In the genomic region with DNA sequence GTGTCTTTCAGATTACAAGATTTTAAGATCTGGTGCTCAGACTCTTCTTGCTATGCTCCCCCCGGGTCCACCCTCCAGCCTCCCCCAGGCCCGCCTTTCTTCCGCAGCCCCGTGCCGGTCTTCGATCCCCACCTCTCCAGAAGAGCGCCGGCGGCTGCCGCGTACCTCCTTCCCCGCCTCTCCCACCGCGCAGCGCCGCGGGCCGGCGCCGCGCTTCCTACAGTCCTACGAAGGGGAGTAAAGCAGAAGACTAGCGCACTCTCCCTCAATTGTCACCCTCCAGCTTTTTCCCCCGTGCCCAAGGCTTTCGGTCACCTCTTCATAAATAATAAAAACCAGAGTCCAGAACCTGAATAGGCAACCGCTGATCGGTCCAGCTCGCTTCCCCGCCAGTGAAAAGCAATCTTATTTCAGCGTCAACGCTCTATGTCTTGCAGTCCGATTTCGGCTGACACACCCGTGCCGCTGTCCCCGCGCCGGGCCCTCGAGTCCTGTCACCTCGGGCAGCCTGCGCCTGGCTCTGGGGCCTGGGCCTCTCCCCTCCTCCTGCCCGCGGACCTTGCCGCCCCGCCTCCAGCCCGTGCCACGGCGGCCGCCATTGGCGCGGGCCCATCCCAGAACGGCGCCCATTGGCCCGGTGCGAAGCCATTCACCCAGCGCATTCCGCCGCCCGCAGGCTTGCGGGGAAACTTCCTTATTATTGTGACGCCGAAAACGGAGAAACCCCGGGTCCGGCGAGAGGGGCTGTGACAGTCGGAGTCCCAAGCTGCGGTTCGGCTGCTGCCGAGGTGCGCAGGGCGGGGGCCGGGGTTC, we compare ENCODE assay signal across 8 cellular contexts. TPM values are rescaled to one million over a fixed set of nuclear protein-coding genes. Genes with fewer than 3 reads are reported as not detected.
DNase-seq lines count a peak whose midpoint lies in the region; ATAC-seq and TF ChIP-seq lines count a peak whose summit lies in the region.

Gene HERC3, plus strand, starts transcription at position 694 of the 813 bp plus-strand sequence. CDS start 13,344 bp downstream, outside the sequence.

- H3K4me3 Mint-ChIP-seq in chondrocyte (ENCODE audit: unreplicated experiment) = peak within 1 kb of the TSS; percentile 98

- DNase-seq in AML-193 (lab: John Stamatoyannopoulos, UW) (peak; percentile 82 to 88), NCI-H460 (ENCODE audit: extremely low read depth, low read depth) (peak; percentile 70), chondrocyte (ENCODE audit: low spot score) (peak; percentile 68), kidney glomerular epithelial cell (lab: John Stamatoyannopoulos, UW) (peak; percentile 79)
- peak; percentile 83 for DNase-seq in activated CD4-positive, alpha-beta T cell treated with anti-CD3 and anti-CD28 coated beads for 4 hours
- DNase-seq in stimulated activated CD4-positive, alpha-beta T cell treated with anti-CD3 and anti-CD28 coated beads, Interleukin-15, amount 100 ng/mL, for 48 hours (ENCODE audit: low read depth in 2 of 2) = peak; percentile 66 to 83

- H3K4me1 Mint-ChIP-seq in chondrocyte (ENCODE audit: low read depth) = peaks cover 16% of the 10 kb centered on the region

- peaks cover 7% of the 10 kb centered on the region for H3K36me3 Mint-ChIP-seq in chondrocyte (ENCODE audit: low read depth)

- H3K27me3 Mint-ChIP-seq in chondrocyte (ENCODE audit: low read depth) = no peaks in the 10 kb centered on the region

- H3K9me3 Mint-ChIP-seq in chondrocyte (ENCODE audit: low read depth) = no peaks in the 10 kb centered on the region

- ATAC-seq in GM19035 (IDR thresholded peaks at IDR 0.05; ENCODE audit: unreplicated experiment) = peak; percentile 97
- peak; percentile 97 for ATAC-seq in HG03354 (IDR thresholded peaks at IDR 0.05; ENCODE audit: poor library complexity, severe bottlenecking, unreplicated experiment)

- peak; percentile 24 for TF ChIP-seq CTCF in chondrocyte (IDR thresholded peaks at IDR 0.05)

- peak within 1 kb of the TSS; percentile 96 for H3K27ac Mint-ChIP-seq in chondrocyte (ENCODE audit: unreplicated experiment)

RNA-seq across cellular contexts. Expression of gene HERC3, which starts in this region (rescaled TPM):
- 1.0 and 1.5 TPM in 2 replicates for total RNA-seq in NCI-H460 (2014; rRNA removed; shearing (Covaris generic))
- 0.99 and 1.7 TPM in 2 replicates for polyA plus RNA-seq in NCI-H460 (2014; cell fraction: nucleus; rRNA removed)
- 14.0 to 16.7 TPM (median 16.6 TPM) in 3 replicates for total RNA-seq in chondrocyte

Comparison
In these comparisons a context has a peak if more than half of its experiments do, and no peak if none do; other contexts are left out.
1. Peak in every context shown above with its lines: DNase-seq and ATAC-seq.